18 cellular contexts compared by ENCODE assay signal in genomic region chr18:75293591-75293990, GRCh38.
A peak's percentile ranks its signal among the peaks of the same experiment; 100 is the strongest.
DNase-seq lines count a peak whose midpoint lies in the region; ATAC-seq, FAIRE-seq and TF ChIP-seq lines count a peak whose summit lies in the region.
"Had no signal": no experiment of that assay in that cellular context is flagged by ENCODE, and none has a peak within 500 bp of the region (broad histone marks: within the 10 kb centered on the region; RNA-seq: fewer than 3 reads in every experiment).

No MANE protein-coding gene starts in this region.

- no peaks in the 10 kb centered on the region for H3K4me1 ChIP-seq in MM.1S (ENCODE audit: low read length)
- H3K4me1 ChIP-seq: left lung, stomach, uterus had no signal

- no peak overlapping the region for H2AFZ ChIP-seq in MM.1S (ENCODE audit: low read length)

- no peak overlapping the region for H3K27ac ChIP-seq in MM.1S (ENCODE audit: low read length)
- H3K27ac ChIP-seq: coronary artery, left lung, stomach, uterus had no signal

- H3K9me3 ChIP-seq in MM.1S (replicated peaks; ENCODE audit: insufficient read depth, low read length): no peaks in the 10 kb centered on the region
- H3K9me3 ChIP-seq: left lung, stomach, uterus had no signal

- TF ChIP-seq CTCF in D721Med (IDR thresholded peaks at IDR 0.05; ENCODE audit: insufficient read depth, missing control alignments) (no peak), MM.1S (IDR thresholded peaks at IDR 0.05; ENCODE audit: low read length) (no peak)

- peaks cover 10% of the 10 kb centered on the region for H3K36me3 Mint-ChIP-seq in stimulated activated effector memory CD8-positive, alpha-beta T cell treated with anti-CD3 and anti-CD28 coated beads, Interleukin-12 subunit alpha, Interleukin-12 subunit beta, amount 100 ng/mL, for 72 hours

- H3F3A ChIP-seq in MM.1S (ENCODE audit: insufficient read depth, low read length): no peaks in the 10 kb centered on the region

- H4K20me1 ChIP-seq in MM.1S (ENCODE audit: insufficient read depth, low read length): no peaks in the 10 kb centered on the region

- no peak overlapping the region for H3K4me3 Mint-ChIP-seq in stimulated activated effector memory CD8-positive, alpha-beta T cell treated with anti-CD3 and anti-CD28 coated beads, Interleukin-12 subunit alpha, Interleukin-12 subunit beta, amount 100 ng/mL, for 72 hours
- H3K4me3 Mint-ChIP-seq: activated B cell treated with CpG ODN at 0.5 μM for 24 hours, T-helper 17 cell had no signal

- peak; percentile 60 for FAIRE-seq in D721Med (lab: Jason Lieb, UNC)

- DNase-seq in D721Med (ENCODE audit: insufficient read length, low spot score) (no peak), HT1080 (ENCODE audit: low read depth) (peak; percentile 68), RKO (ENCODE audit: low spot score) (peak; percentile 76), glomerular visceral epithelial cell (ENCODE audit: extremely low spot score) (peak; percentile 9), MM.1S (no peak)
- no peak for DNase-seq in stimulated activated effector memory CD8-positive, alpha-beta T cell treated with anti-CD3 and anti-CD28 coated beads, Interleukin-12 subunit alpha, Interleukin-12 subunit beta, amount 100 ng/mL, for 72 hours (ENCODE audit: low spot score in 2 of 2)
- DNase-seq: activated B cell treated with CpG ODN at 0.5 μM for 24 hours, aorta, left lung, NCI-H446, occipital lobe, SIG-M5, stomach, T-helper 17 cell, uterus had no signal

- H3K4me1 Mint-ChIP-seq in stimulated activated effector memory CD8-positive, alpha-beta T cell treated with anti-CD3 and anti-CD28 coated beads, Interleukin-12 subunit alpha, Interleukin-12 subunit beta, amount 100 ng/mL, for 72 hours: no peaks in the 10 kb centered on the region
- H3K4me1 Mint-ChIP-seq: activated B cell treated with CpG ODN at 0.5 μM for 24 hours had no signal

- H3K4me3 ChIP-seq in MM.1S (ENCODE audit: low read length): no peak overlapping the region
- H3K4me3 ChIP-seq: coronary artery, left lung, stomach, uterus had no signal

- H3K79me2 ChIP-seq in MM.1S (ENCODE audit: low read length): no peaks in the 10 kb centered on the region

- no peak overlapping the region for H3K4me2 ChIP-seq in MM.1S (ENCODE audit: low read depth, low read length)

- H3K27ac Mint-ChIP-seq in stimulated activated effector memory CD8-positive, alpha-beta T cell treated with anti-CD3 and anti-CD28 coated beads, Interleukin-12 subunit alpha, Interleukin-12 subunit beta, amount 100 ng/mL, for 72 hours: no peak overlapping the region
- H3K27ac Mint-ChIP-seq: activated B cell treated with CpG ODN at 0.5 μM for 24 hours, T-helper 17 cell had no signal

- H3K9me3 Mint-ChIP-seq in stimulated activated effector memory CD8-positive, alpha-beta T cell treated with anti-CD3 and anti-CD28 coated beads, Interleukin-12 subunit alpha, Interleukin-12 subunit beta, amount 100 ng/mL, for 72 hours: no peaks in the 10 kb centered on the region
- H3K9me3 Mint-ChIP-seq: activated B cell treated with CpG ODN at 0.5 μM for 24 hours had no signal

- no peak for ATAC-seq in stimulated activated effector memory CD8-positive, alpha-beta T cell treated with anti-CD3 and anti-CD28 coated beads, Interleukin-12 subunit alpha, Interleukin-12 subunit beta, amount 100 ng/mL, for 72 hours
- no peak for ATAC-seq in HG03139 (IDR thresholded peaks at IDR 0.05; ENCODE audit: unreplicated experiment)
- ATAC-seq in HG02973 (IDR thresholded peaks at IDR 0.05; ENCODE audit: unreplicated experiment): no peak
- ATAC-seq: left lung, T-helper 17 cell had no signal

- H3K9ac ChIP-seq in MM.1S (ENCODE audit: low read length): no peak overlapping the region

- no peaks in the 10 kb centered on the region for H3K27me3 ChIP-seq in MM.1S (replicated peaks; ENCODE audit: insufficient read depth, low read length)
- H3K27me3 ChIP-seq: left lung, stomach, uterus had no signal

- H3K9me2 ChIP-seq in MM.1S (replicated peaks; ENCODE audit: insufficient read depth, low read length): no peaks in the 10 kb centered on the region

- H3K36me3 ChIP-seq in MM.1S (replicated peaks; ENCODE audit: insufficient read depth, low read length): no peaks in the 10 kb centered on the region
- H3K36me3 ChIP-seq: uterus had no signal

Comparison
In these comparisons a context has a peak if more than half of its experiments do, and no peak if none do; other contexts are left out.
1. DNase-seq: peak in HT1080 (single experiment), RKO (single experiment) and glomerular visceral epithelial cell (single experiment); none in D721Med (single experiment), stimulated activated effector memory CD8-positive, alpha-beta T cell treated with anti-CD3 and anti-CD28 coated beads, Interleukin-12 subunit alpha, Interleukin-12 subunit beta, amount 100 ng/mL, for 72 hours (0 of 2) and MM.1S (single experiment).